Comparison of ENCODE assay signal across 2 cellular contexts in genomic region chr16:58516768-58517107, GRCh38.
TF ChIP-seq lines count a peak whose summit lies in the region.

No MANE protein-coding gene starts in this region.

TF ChIP-seq in A549, 52 proteins besides CTCF, POLR2A, EP300 and RAD21 (continued from another document):
- TF ChIP-seq BCL3 (IDR thresholded peaks at IDR 0.05) (no peak), ZFP36 (IDR thresholded peaks at IDR 0.05; ENCODE audit: borderline replicate concordance, partially characterized antibody) (no peak), ZSCAN20 (CRISPR knock-in tag; IDR thresholded peaks at IDR 0.05) (no peak), CBX2 (IDR thresholded peaks at IDR 0.05; ENCODE audit: borderline replicate concordance, low read depth) (no peak), SREBF2 (IDR thresholded peaks at IDR 0.05) (no peak), ATOH8 (CRISPR knock-in tag; IDR thresholded peaks at IDR 0.05; ENCODE audit: low read depth) (no peak), JUN (IDR thresholded peaks at IDR 0.05) (no peak), RARB (CRISPR knock-in tag; IDR thresholded peaks at IDR 0.05) (no peak), EHF (CRISPR knock-in tag; IDR thresholded peaks at IDR 0.05) (no peak), PHF8 (IDR thresholded peaks at IDR 0.05; ENCODE audit: borderline replicate concordance, low read depth) (no peak), RNF2 (IDR thresholded peaks at IDR 0.05; ENCODE audit: borderline replicate concordance, low read depth) (no peak), GATA3 (IDR thresholded peaks at IDR 0.05; ENCODE audit: borderline replicate concordance) (no peak), CHD4 (IDR thresholded peaks at IDR 0.05; ENCODE audit: borderline replicate concordance) (no peak), ZNF302 (CRISPR knock-in tag; IDR thresholded peaks at IDR 0.05) (no peak), MAX (IDR thresholded peaks at IDR 0.05) (no peak), PBX3 (IDR thresholded peaks at IDR 0.05) (no peak)

TF ChIP-seq in GM23338, 12 proteins besides CTCF, POLR2A, EP300 and RAD21:
- TF ChIP-seq ETS1 (IDR thresholded peaks at IDR 0.05) (no peak), EZH2 (IDR thresholded peaks at IDR 0.05; ENCODE audit: low read depth, unreplicated experiment) (no peak), ZNF462 (CRISPR knock-in tag; IDR thresholded peaks at IDR 0.05) (no peak), POLR2AphosphoS5 (IDR thresholded peaks at IDR 0.05; ENCODE audit: low read depth) (no peak), STAT1 (IDR thresholded peaks at IDR 0.05; ENCODE audit: unreplicated experiment) (no peak), ZNF331 (CRISPR knock-in tag; IDR thresholded peaks at IDR 0.05; ENCODE audit: low read depth) (no peak), CREB1 (CRISPR knock-in tag; IDR thresholded peaks at IDR 0.05; ENCODE audit: low read depth) (no peak), NANOG (IDR thresholded peaks at IDR 0.05; ENCODE audit: borderline replicate concordance) (no peak), JUNB (IDR thresholded peaks at IDR 0.05; ENCODE audit: unreplicated experiment) (no peak)
